ENCODE assay signal across 8 cellular contexts in the genomic region with DNA sequence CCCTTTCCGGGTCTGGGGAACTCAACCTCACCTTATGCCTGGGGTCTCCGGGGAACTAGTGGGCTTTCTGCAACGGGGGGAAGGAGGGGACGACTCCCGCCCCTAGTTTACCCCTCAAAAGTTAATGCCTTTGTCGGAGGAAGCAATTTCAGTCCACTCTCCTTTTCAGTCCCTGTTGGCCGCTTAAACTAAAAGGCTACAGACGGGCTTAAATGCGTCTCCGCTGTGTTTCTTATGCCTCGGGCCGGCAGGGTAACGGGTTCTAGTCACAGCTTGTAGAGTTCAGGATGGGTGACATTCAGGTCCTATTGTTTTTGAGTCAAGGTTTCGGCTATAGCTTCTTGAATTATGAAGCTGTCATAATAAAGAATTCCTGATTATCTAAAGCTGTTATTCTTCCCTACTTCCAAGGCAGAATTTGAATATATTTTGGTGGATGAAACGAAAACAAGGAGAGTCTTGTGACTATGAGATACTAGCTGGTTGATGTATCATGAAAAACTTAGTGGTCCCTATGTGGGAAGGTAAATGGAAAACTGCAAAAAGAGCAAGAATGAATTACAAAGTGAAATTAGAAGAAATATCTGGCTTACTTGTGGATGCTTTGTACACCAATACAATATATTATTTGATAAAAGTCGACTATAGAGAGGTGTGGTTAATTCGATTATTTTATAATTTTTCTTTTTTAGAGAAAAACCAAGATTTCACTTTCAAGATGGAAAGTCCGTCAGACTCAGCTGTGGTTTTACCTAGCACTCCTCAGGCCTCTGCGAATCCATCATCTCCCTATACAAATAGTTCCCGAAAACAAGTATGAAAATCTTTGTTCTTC. TPM values are rescaled to one million over a fixed set of nuclear protein-coding genes. Genes with fewer than 3 reads are reported as not detected.
DNase-seq lines count a peak whose midpoint lies in the region; ATAC-seq and TF ChIP-seq lines count a peak whose summit lies in the region.

No MANE protein-coding gene starts in this region.

- H3K27ac ChIP-seq in ACC112 (ENCODE audit: low read depth, low read length), result peak overlapping the region; percentile 79

- peaks cover 56% of the 10 kb centered on the region for H3K36me3 Mint-ChIP-seq in stimulated activated effector memory CD8-positive, alpha-beta T cell treated with anti-CD3 and anti-CD28 coated beads, Interleukin-12 subunit alpha, Interleukin-12 subunit beta, amount 100 ng/mL, for 72 hours

- peak overlapping the region; percentile 72 for H2AFZ ChIP-seq in ACC112 (ENCODE audit: low read length, unreplicated experiment)

- H3K27me3 ChIP-seq in ACC112 (ENCODE audit: insufficient read depth, low read length) (no peaks in the 10 kb centered on the region), adipocyte (replicated peaks; ENCODE audit: control insufficient read depth, insufficient read depth, low read length) (no peaks in the 10 kb centered on the region)

- H3K4me3 Mint-ChIP-seq in stimulated activated effector memory CD8-positive, alpha-beta T cell treated with anti-CD3 and anti-CD28 coated beads, Interleukin-12 subunit alpha, Interleukin-12 subunit beta, amount 100 ng/mL, for 72 hours, result peak overlapping the region; percentile 84

- H3K4me1 ChIP-seq in ACC112 (ENCODE audit: control insufficient read depth, insufficient read depth, low read length, unreplicated experiment), result peaks cover 25% of the 10 kb centered on the region
- H3K4me1 ChIP-seq in adipocyte (ENCODE audit: control insufficient read depth, insufficient read depth, low read length), result peaks cover 29% of the 10 kb centered on the region

- no peak for TF ChIP-seq POLR2A in GM18505 (IDR thresholded peaks at IDR 0.05; ENCODE audit: borderline replicate concordance, extremely low read depth, insufficient read depth, insufficient read length)

- H3K27ac Mint-ChIP-seq in stimulated activated effector memory CD8-positive, alpha-beta T cell treated with anti-CD3 and anti-CD28 coated beads, Interleukin-12 subunit alpha, Interleukin-12 subunit beta, amount 100 ng/mL, for 72 hours, result peak overlapping the region; percentile 97

- H3K9me3 ChIP-seq in adipocyte (ENCODE audit: control insufficient read depth, low read length), result no peaks in the 10 kb centered on the region

- peak overlapping the region; percentile 85 for H3K4me3 ChIP-seq in ACC112 (ENCODE audit: low read depth, low read length)
- H3K4me3 ChIP-seq in Jurkat, Clone E6-1 (ENCODE audit: low read length), result peak overlapping the region; percentile 93
- peak overlapping the region; percentile 92 for H3K4me3 ChIP-seq in adipocyte (ENCODE audit: low read length)
- peak overlapping the region; percentile 85 for H3K4me3 ChIP-seq in iPS-11a (ENCODE audit: low read depth, low read length)

- peak; percentile 4 for DNase-seq in Jurkat, Clone E6-1 (ENCODE audit: low read depth, low spot score)
- DNase-seq in adipocyte (ENCODE audit: low read depth) (peak; percentile 57), CD1c-positive myeloid dendritic cell (ENCODE audit: extremely low spot score) (no peak)
- no peak for DNase-seq in stimulated activated effector memory CD8-positive, alpha-beta T cell treated with anti-CD3 and anti-CD28 coated beads, Interleukin-12 subunit alpha, Interleukin-12 subunit beta, amount 100 ng/mL, for 72 hours (ENCODE audit: low spot score in 2 of 2)
- no peak for DNase-seq in activated CD8-positive, alpha-beta memory T cell treated with anti-CD3 and anti-CD28 coated beads for 24 hours

- peaks cover 5% of the 10 kb centered on the region for H3K79me2 ChIP-seq in ACC112 (ENCODE audit: control insufficient read depth, insufficient read depth, low read length, unreplicated experiment)

- no peaks in the 10 kb centered on the region for H3K36me3 ChIP-seq in ACC112 (ENCODE audit: insufficient read depth, low read length)
- H3K36me3 ChIP-seq in adipocyte (ENCODE audit: control insufficient read depth, insufficient read depth, low read length, severe bottlenecking), result no peaks in the 10 kb centered on the region

- no peaks in the 10 kb centered on the region for H3K9me3 Mint-ChIP-seq in stimulated activated effector memory CD8-positive, alpha-beta T cell treated with anti-CD3 and anti-CD28 coated beads, Interleukin-12 subunit alpha, Interleukin-12 subunit beta, amount 100 ng/mL, for 72 hours

- peak; percentile 1 for ATAC-seq in GM18505 (IDR thresholded peaks at IDR 0.05; ENCODE audit: unreplicated experiment)
- no peak for ATAC-seq in stimulated activated effector memory CD8-positive, alpha-beta T cell treated with anti-CD3 and anti-CD28 coated beads, Interleukin-12 subunit alpha, Interleukin-12 subunit beta, amount 100 ng/mL, for 72 hours

- H3K4me1 Mint-ChIP-seq in stimulated activated effector memory CD8-positive, alpha-beta T cell treated with anti-CD3 and anti-CD28 coated beads, Interleukin-12 subunit alpha, Interleukin-12 subunit beta, amount 100 ng/mL, for 72 hours, result peaks cover 33% of the 10 kb centered on the region

- H3K9ac ChIP-seq in adipocyte (ENCODE audit: low read length), result peak overlapping the region; percentile 97

RNA-seq across cellular contexts. Expression of a gene that starts 0.5 kb away (rescaled TPM):
- polyA plus RNA-seq in Jurkat, Clone E6-1 (2012; ENCODE audit: insufficient read depth, insufficient read length), result 15.3 TPM

RNA-seq across cellular contexts. Expression of a gene that starts 36.8 kb away (rescaled TPM):
- polyA plus RNA-seq in Jurkat, Clone E6-1 (2012; ENCODE audit: insufficient read depth, insufficient read length), result not detected

Comparison
In these comparisons a context has a peak if more than half of its experiments do, and no peak if none do; other contexts are left out.
1. DNase-seq: peak in Jurkat, Clone E6-1 (single experiment) and adipocyte (single experiment); none in stimulated activated effector memory CD8-positive, alpha-beta T cell treated with anti-CD3 and anti-CD28 coated beads, Interleukin-12 subunit alpha, Interleukin-12 subunit beta, amount 100 ng/mL, for 72 hours (0 of 2), CD1c-positive myeloid dendritic cell (single experiment) and activated CD8-positive, alpha-beta memory T cell treated with anti-CD3 and anti-CD28 coated beads for 24 hours (single experiment).
2. Peak in every context shown above with its lines, with median percentiles within 50 percentile points of each other: H3K4me3 ChIP-seq.